Comparison of ENCODE assay signal across 16 cellular contexts in genomic region chr17:15210247-15210646, GRCh38. TPM values are rescaled to one million over a fixed set of nuclear protein-coding genes. Genes with fewer than 3 reads are reported as not detected.
DNase-seq lines count a peak whose midpoint lies in the region; ATAC-seq and TF ChIP-seq lines count a peak whose summit lies in the region.
"Had no signal": no experiment of that assay in that cellular context is flagged by ENCODE, and none has a peak within 500 bp of the region (broad histone marks: within the 10 kb centered on the region; RNA-seq: fewer than 3 reads in every experiment).

No MANE protein-coding gene starts in this region.

- no peak overlapping the region for H2BK12ac ChIP-seq in trophoblast cell (ENCODE audit: low read length)

- H4K8ac ChIP-seq in trophoblast cell (ENCODE audit: low read depth, low read length), result no peak overlapping the region

- H3K9me3 ChIP-seq in SK-N-SH (no peaks in the 10 kb centered on the region), trophoblast cell (ENCODE audit: insufficient read depth, low read depth, low read length) (no peaks in the 10 kb centered on the region)
- H3K9me3 ChIP-seq: Caco-2 had no signal

- H3K79me2 ChIP-seq in SK-N-SH (ENCODE audit: insufficient read depth), result no peaks in the 10 kb centered on the region
- H3K79me2 ChIP-seq in trophoblast cell (ENCODE audit: control insufficient read depth, insufficient read depth, low read length, poor library complexity), result no peaks in the 10 kb centered on the region

- no peaks in the 10 kb centered on the region for H3K79me1 ChIP-seq in trophoblast cell (ENCODE audit: low read length)

- no peak overlapping the region for H3K4ac ChIP-seq in trophoblast cell (ENCODE audit: low read depth, low read length)

- H3K4me2 ChIP-seq in SK-N-SH, result no peak overlapping the region
- no peak overlapping the region for H3K4me2 ChIP-seq in trophoblast cell (ENCODE audit: low read length)
- H3K4me2 ChIP-seq: BLaER1 treated with 17β-estradiol and CSF1 and Interleukin-3, amounts not matched to agents 10 nM and 100 nM had no signal

- H3K4me1 ChIP-seq in SK-N-SH (ENCODE audit: control insufficient read depth in 1 of 2, insufficient read depth in 2 of 2, low read depth in 1 of 2, low read length in 1 of 2) (peaks cover 0 to 5% of the 10 kb centered on the region in 2 experiments; a peak in 1 of 4 replicates), trophoblast cell (ENCODE audit: control insufficient read depth in 1 of 2, insufficient read depth in 2 of 2, low read length in 2 of 2) (no peaks in the 10 kb centered on the region)
- H3K4me1 ChIP-seq: BLaER1 treated with 17β-estradiol and CSF1 and Interleukin-3, amounts not matched to agents 10 nM and 100 nM; Caco-2 had no signal

- no peak overlapping the region for H2BK120ac ChIP-seq in trophoblast cell (ENCODE audit: insufficient read depth, low read length, poor library complexity)

- H3K14ac ChIP-seq in trophoblast cell (ENCODE audit: low read length), result no peak overlapping the region

- H3K27ac ChIP-seq in SK-N-SH (ENCODE audit: low read depth in 2 of 2, low read length in 1 of 2) (peak overlapping the region in 1 of 2 experiments; percentile 67; a peak in 2 of 4 replicates), trophoblast cell (ENCODE audit: low read depth, low read length) (no peak overlapping the region)
- H3K27ac ChIP-seq: BLaER1 treated with 17β-estradiol and CSF1 and Interleukin-3, amounts not matched to agents 10 nM and 100 nM; C4-2B had no signal

- POLR2A ChIA-PET in SK-N-SH (lab: Yijun Ruan, JAX), result no interaction called here

- H4K91ac ChIP-seq in trophoblast cell (ENCODE audit: low read depth, low read length), result no peak overlapping the region

- H3K9ac ChIP-seq in SK-N-SH (no peak overlapping the region), trophoblast cell (ENCODE audit: low read length) (no peak overlapping the region)
- H3K9ac ChIP-seq: BLaER1 treated with 17β-estradiol and CSF1 and Interleukin-3, amounts not matched to agents 10 nM and 100 nM had no signal

- H2AFZ ChIP-seq in SK-N-SH (ENCODE audit: low read depth) (no peak overlapping the region), trophoblast cell (ENCODE audit: insufficient read depth, low read length, poor library complexity) (no peak overlapping the region)

- no peak overlapping the region for H2AK5ac ChIP-seq in trophoblast cell (ENCODE audit: low read length)

- no peaks in the 10 kb centered on the region for H3K9me2 ChIP-seq in SK-N-SH

- H3K36me3 ChIP-seq in SK-N-SH (replicated peaks in 1 of 2; ENCODE audit: control insufficient read depth in 1 of 2, insufficient read depth in 2 of 2, low read length in 1 of 2) (no peaks in the 10 kb centered on the region), trophoblast cell (ENCODE audit: control insufficient read depth in 1 of 2, insufficient read depth in 2 of 2, low read length in 2 of 2) (no peaks in the 10 kb centered on the region)
- H3K36me3 ChIP-seq: BLaER1 treated with 17β-estradiol and CSF1 and Interleukin-3, amounts not matched to agents 10 nM and 100 nM had no signal

- H3F3A ChIP-seq in SK-N-SH (replicated peaks; ENCODE audit: insufficient read depth), result no peaks in the 10 kb centered on the region

- peak in 1 of 2 experiments; percentile 88; a peak in 1 of 4 replicates for TF ChIP-seq EP300 in SK-N-SH (IDR thresholded peaks at IDR 0.05; ENCODE audit: borderline replicate concordance in 1 of 2, low read depth in 1 of 2, low read length in 1 of 2)

- no peak for TF ChIP-seq RAD21 in SK-N-SH (IDR thresholded peaks at IDR 0.05; ENCODE audit: low read length)

- peak; percentile 83 for DNase-seq in NCI-H69 (lab: John Stamatoyannopoulos, UW)
- peak; percentile 56 for DNase-seq in SK-N-SH
- no peak for DNase-seq in trophoblast cell
- no peak for DNase-seq in activated T-cell treated with anti-CD3 and anti-CD28 coated beads, Interleukin-2, amount 50 U/mL, for 72 hours
- DNase-seq: 8988T; ACHN; Caco-2; Calu3; CD4-positive, alpha-beta T cell; CD8-positive, alpha-beta T cell; DMS79 treated with DMSO at 0.1 percent for 48 hours; GF-D8 had no signal

- no peaks in the 10 kb centered on the region for H3K27me3 ChIP-seq in SK-N-SH (ENCODE audit: insufficient read depth)
- H3K27me3 ChIP-seq in trophoblast cell (ENCODE audit: insufficient read depth, low read length), result no peaks in the 10 kb centered on the region
- H3K27me3 ChIP-seq: BLaER1 treated with 17β-estradiol and CSF1 and Interleukin-3, amounts not matched to agents 10 nM and 100 nM had no signal

- H3K9me3 Mint-ChIP-seq in activated T-cell treated with anti-CD3 and anti-CD28 coated beads, Interleukin-2, amount 50 U/mL, for 72 hours, result no peaks in the 10 kb centered on the region
- H3K9me3 Mint-ChIP-seq: CD4-positive, alpha-beta T cell; CD8-positive, alpha-beta T cell had no signal

- no peaks in the 10 kb centered on the region for H3K4me1 Mint-ChIP-seq in activated T-cell treated with anti-CD3 and anti-CD28 coated beads, Interleukin-2, amount 50 U/mL, for 72 hours (ENCODE audit: low read depth)

- no peak overlapping the region for H3K27ac Mint-ChIP-seq in activated T-cell treated with anti-CD3 and anti-CD28 coated beads, Interleukin-2, amount 50 U/mL, for 72 hours
- H3K27ac Mint-ChIP-seq: CD4-positive, alpha-beta T cell; CD8-positive, alpha-beta T cell had no signal

- no peak overlapping the region for H3K4me3 Mint-ChIP-seq in activated T-cell treated with anti-CD3 and anti-CD28 coated beads, Interleukin-2, amount 50 U/mL, for 72 hours
- H3K4me3 Mint-ChIP-seq: CD4-positive, alpha-beta T cell; CD8-positive, alpha-beta T cell had no signal

- H3K23ac ChIP-seq in trophoblast cell (ENCODE audit: low read length), result no peak overlapping the region

- H3K36me3 Mint-ChIP-seq in activated T-cell treated with anti-CD3 and anti-CD28 coated beads, Interleukin-2, amount 50 U/mL, for 72 hours (ENCODE audit: insufficient read depth in 2 of 2), result no peaks in the 10 kb centered on the region
- H3K36me3 Mint-ChIP-seq: CD8-positive, alpha-beta T cell had no signal

- H2BK5ac ChIP-seq in trophoblast cell (ENCODE audit: low read depth, low read length, poor library complexity), result no peak overlapping the region

- no peaks in the 10 kb centered on the region for H4K20me1 ChIP-seq in SK-N-SH (ENCODE audit: insufficient read depth)
- H4K20me1 ChIP-seq: BLaER1 treated with 17β-estradiol and CSF1 and Interleukin-3, amounts not matched to agents 10 nM and 100 nM had no signal

- H3K27me3 Mint-ChIP-seq in activated T-cell treated with anti-CD3 and anti-CD28 coated beads, Interleukin-2, amount 50 U/mL, for 72 hours (ENCODE audit: low read depth), result peaks cover 17% of the 10 kb centered on the region

- no peak for TF ChIP-seq CTCF in SK-N-SH (IDR thresholded peaks at IDR 0.05)

- no peak for ATAC-seq in GM18517 (IDR thresholded peaks at IDR 0.05; ENCODE audit: unreplicated experiment)
- ATAC-seq in activated T-cell treated with anti-CD3 and anti-CD28 coated beads, Interleukin-2, amount 50 U/mL, for 72 hours (replicated peaks in 1 of 2), result no peak
- ATAC-seq: CD8-positive, alpha-beta T cell had no signal

- 14% methylated on average over 1 of the region's 1 CpG for WGBS in SK-N-SH (ENCODE audit: low lambda C conversion rate)
- WGBS in trophoblast cell (ENCODE audit: extremely low coverage, insufficient coverage, insufficient read length), result no CpG with 5 or more reads among the region's 1 CpG

- CTCF ChIA-PET in SK-N-SH (lab: Yijun Ruan, JAX), result no interaction called here

- H3K4me3 ChIP-seq in SK-N-SH (ENCODE audit: low read depth in 2 of 2, low read length in 1 of 2), result no peak overlapping the region
- no peak overlapping the region for H3K4me3 ChIP-seq in trophoblast cell (ENCODE audit: low read depth, low read length)
- H3K4me3 ChIP-seq: BLaER1 treated with 17β-estradiol and CSF1 and Interleukin-3, amounts not matched to agents 10 nM and 100 nM had no signal

- no peak overlapping the region for H4K12ac ChIP-seq in trophoblast cell (ENCODE audit: low read depth, low read length)

- H3K18ac ChIP-seq in trophoblast cell (ENCODE audit: low read length), result no peak overlapping the region

TF ChIP-seq in SK-N-SH, 30 proteins besides CTCF, POLR2A, EP300 and RAD21:
- TF ChIP-seq RCOR1 (IDR thresholded peaks at IDR 0.05; ENCODE audit: low read length) (peak; percentile 80; the same call in 1 of the 2 replicates), MXI1 (IDR thresholded peaks at IDR 0.05; ENCODE audit: low read depth, low read length) (peak; percentile 11; the same call in 1 of the 2 replicates), CHD2 (IDR thresholded peaks at IDR 0.05; ENCODE audit: low read length, partially characterized antibody) (peak; percentile 10), USF1 (IDR thresholded peaks at IDR 0.05; ENCODE audit: borderline replicate concordance, low read depth) (no peak)

RNA-seq across cellular contexts. Expression of gene PMP22, which starts 54.9 kb away (rescaled TPM):
- 63.0 and 82.5 TPM in 2 replicates for polyA plus RNA-seq in SK-N-SH (2012; rRNA removed)
- 67.3 and 70.0 TPM in 2 replicates for polyA plus RNA-seq in SK-N-SH (2012; cell fraction: cytosol; rRNA removed)
- polyA plus RNA-seq in SK-N-SH (2012; cell fraction: nucleus; rRNA removed), result 45.2 and 46.8 TPM in 2 replicates
- polyA plus RNA-seq in trophoblast cell (2013), result 66.8 and 70.1 TPM in 2 replicates
- not detected for total RNA-seq in activated T-cell treated with anti-CD3 and anti-CD28 coated beads, Interleukin-2, amount 50 U/mL, for 72 hours
- total RNA-seq: A673; CD4-positive, alpha-beta T cell had no signal

Comparison
In these comparisons a context has a peak if more than half of its experiments do, and no peak if none do; other contexts are left out.
1. DNase-seq: peak in NCI-H69 (single experiment) and SK-N-SH (single experiment); none in trophoblast cell (0 of 2) and activated T-cell treated with anti-CD3 and anti-CD28 coated beads, Interleukin-2, amount 50 U/mL, for 72 hours (0 of 2).